ENCODE assay signal across 15 cellular contexts in genomic region chr2:58866527-58866926, GRCh38.
DNase-seq lines count a peak whose midpoint lies in the region; ATAC-seq and TF ChIP-seq lines count a peak whose summit lies in the region.
"Had no signal": no experiment of that assay in that cellular context is flagged by ENCODE, and none has a peak within 500 bp of the region (broad histone marks: within the 10 kb centered on the region; RNA-seq: fewer than 3 reads in every experiment).

No MANE protein-coding gene starts in this region.

- H3K27me3 Mint-ChIP-seq in endodermal cell (ENCODE audit: insufficient read depth): no peaks in the 10 kb centered on the region
- no peaks in the 10 kb centered on the region for H3K27me3 Mint-ChIP-seq in stimulated activated memory B cell treated with anti-CD40 and anti-IgM and Interleukin-4, amounts not matched to agents 10 μg/mL and 1 μg/mL and 100 μg/mL, for 72 hours
- H3K27me3 Mint-ChIP-seq in T-helper 2 cell treated with Interferon-gamma antibody and Interleukin-4, amounts not matched to agents 5 μg/mL and 100 μg/mL, for 36 hours (ENCODE audit: low read depth): no peaks in the 10 kb centered on the region
- H3K27me3 Mint-ChIP-seq: CD4-positive, CD25-positive, alpha-beta regulatory T cell had no signal

- DNase-seq in endodermal cell (peak; percentile 55), Right ventricle myocardium superior (no peak)
- DNase-seq in activated CD4-positive, alpha-beta T cell treated with anti-CD3 and anti-CD28 coated beads, Interleukin-2, amount 50 U/mL, for 48 hours: no peak
- DNase-seq in activated CD4-positive, CD25-positive, alpha-beta regulatory T cell treated with anti-CD3 and anti-CD28 coated beads, Interleukin-2, amount 50 U/mL, for 72 hours: no peak
- DNase-seq in T-helper 2 cell treated with Interferon-gamma antibody and Interleukin-4, amounts not matched to agents 5 μg/mL and 100 μg/mL, for 36 hours (ENCODE audit: low spot score): no peak
- DNase-seq: C1 segment of cervical spinal cord; Caco-2; CD8-positive, alpha-beta T cell; HFFc6 had no signal

- intact Hi-C loops in Right ventricle myocardium superior (cut with DNase I): no loop called here

- H3K4me2 ChIP-seq in KMS-11 (peak overlapping the region; percentile 78), OCI-LY3 (ENCODE audit: low read length) (peak overlapping the region; percentile 53)

- H3K4me3 ChIP-seq in KMS-11 (IDR thresholded peaks at IDR 0.05; ENCODE audit: insufficient read depth, low read depth, low read length): peak overlapping the region; percentile 47
- H3K4me3 ChIP-seq in OCI-LY3 (ENCODE audit: low read length): no peak overlapping the region
- H3K4me3 ChIP-seq in endodermal cell (ENCODE audit: low read length): no peak overlapping the region
- H3K4me3 ChIP-seq: GM23248, HAP-1 had no signal

- H3K9me3 Mint-ChIP-seq in endodermal cell: no peaks in the 10 kb centered on the region
- H3K9me3 Mint-ChIP-seq in stimulated activated memory B cell treated with anti-CD40 and anti-IgM and Interleukin-4, amounts not matched to agents 10 μg/mL and 1 μg/mL and 100 μg/mL, for 72 hours: peaks cover 2% of the 10 kb centered on the region
- H3K9me3 Mint-ChIP-seq in T-helper 2 cell treated with Interferon-gamma antibody and Interleukin-4, amounts not matched to agents 5 μg/mL and 100 μg/mL, for 36 hours: no peaks in the 10 kb centered on the region
- H3K9me3 Mint-ChIP-seq: CD8-positive, alpha-beta T cell; HFFc6 had no signal

- no peak for ATAC-seq in stimulated activated memory B cell treated with anti-CD40 and anti-IgM and Interleukin-4, amounts not matched to agents 10 μg/mL and 1 μg/mL and 100 μg/mL, for 72 hours
- no peak for ATAC-seq in Right ventricle myocardium superior (ENCODE audit: poor library complexity)
- ATAC-seq: CD8-positive, alpha-beta T cell had no signal

- H3K27me3 ChIP-seq in KMS-11 (ENCODE audit: insufficient read depth, low read depth): no peaks in the 10 kb centered on the region
- H3K27me3 ChIP-seq in OCI-LY3 (ENCODE audit: low read depth, low read length): no peaks in the 10 kb centered on the region
- H3K27me3 ChIP-seq in endodermal cell (ENCODE audit: control insufficient read depth, insufficient read depth, low read length, poor library complexity, severe bottlenecking): no peaks in the 10 kb centered on the region

- H3K4me1 Mint-ChIP-seq in endodermal cell: peaks cover 24% of the 10 kb centered on the region
- H3K4me1 Mint-ChIP-seq in stimulated activated memory B cell treated with anti-CD40 and anti-IgM and Interleukin-4, amounts not matched to agents 10 μg/mL and 1 μg/mL and 100 μg/mL, for 72 hours: peaks cover 45% of the 10 kb centered on the region
- no peaks in the 10 kb centered on the region for H3K4me1 Mint-ChIP-seq in T-helper 2 cell treated with Interferon-gamma antibody and Interleukin-4, amounts not matched to agents 5 μg/mL and 100 μg/mL, for 36 hours (ENCODE audit: low read depth)
- H3K4me1 Mint-ChIP-seq: CD4-positive, CD25-positive, alpha-beta regulatory T cell had no signal

- H3K9ac ChIP-seq in KMS-11 (no peak overlapping the region; the same call in 1 of the 2 replicates), OCI-LY3 (ENCODE audit: low read length) (no peak overlapping the region), endodermal cell (ENCODE audit: extremely low read depth, low read length, poor library complexity, severe bottlenecking) (no peak overlapping the region)
- H3K9ac ChIP-seq: GM23248 had no signal

- H3K79me2 ChIP-seq in KMS-11 (ENCODE audit: insufficient read depth, low read depth) (no peaks in the 10 kb centered on the region), OCI-LY3 (ENCODE audit: low read length) (no peaks in the 10 kb centered on the region)

- TF ChIP-seq CTCF in KMS-11 (conservative IDR thresholded peaks at IDR 0.05; ENCODE audit: low read depth, low read length): no peak
- no peak for TF ChIP-seq CTCF in OCI-LY3 (IDR thresholded peaks at IDR 0.05; ENCODE audit: low read depth, low read length)
- no peak for TF ChIP-seq CTCF in endodermal cell (conservative IDR thresholded peaks at IDR 0.05)

- H2AFZ ChIP-seq in KMS-11 (ENCODE audit: low read depth) (peak overlapping the region; percentile 23; the same call in 1 of the 2 replicates), OCI-LY3 (ENCODE audit: low read depth, low read length) (no peak overlapping the region)
- H2AFZ ChIP-seq: GM23248 had no signal

- H3K27ac Mint-ChIP-seq in endodermal cell: no peak overlapping the region
- H3K27ac Mint-ChIP-seq in stimulated activated memory B cell treated with anti-CD40 and anti-IgM and Interleukin-4, amounts not matched to agents 10 μg/mL and 1 μg/mL and 100 μg/mL, for 72 hours: peak overlapping the region; percentile 82
- H3K27ac Mint-ChIP-seq in T-helper 2 cell treated with Interferon-gamma antibody and Interleukin-4, amounts not matched to agents 5 μg/mL and 100 μg/mL, for 36 hours: no peak overlapping the region
- H3K27ac Mint-ChIP-seq: CD8-positive, alpha-beta T cell; HFFc6 had no signal

- no peaks in the 10 kb centered on the region for H3K36me3 Mint-ChIP-seq in endodermal cell (ENCODE audit: low read depth)
- H3K36me3 Mint-ChIP-seq in stimulated activated memory B cell treated with anti-CD40 and anti-IgM and Interleukin-4, amounts not matched to agents 10 μg/mL and 1 μg/mL and 100 μg/mL, for 72 hours: no peaks in the 10 kb centered on the region
- no peaks in the 10 kb centered on the region for H3K36me3 Mint-ChIP-seq in T-helper 2 cell treated with Interferon-gamma antibody and Interleukin-4, amounts not matched to agents 5 μg/mL and 100 μg/mL, for 36 hours (ENCODE audit: low read depth)
- H3K36me3 Mint-ChIP-seq: CD4-positive, CD25-positive, alpha-beta regulatory T cell; CD8-positive, alpha-beta T cell had no signal

- no peak overlapping the region for H3K4me3 Mint-ChIP-seq in endodermal cell
- no peak overlapping the region for H3K4me3 Mint-ChIP-seq in stimulated activated memory B cell treated with anti-CD40 and anti-IgM and Interleukin-4, amounts not matched to agents 10 μg/mL and 1 μg/mL and 100 μg/mL, for 72 hours
- H3K4me3 Mint-ChIP-seq in T-helper 2 cell treated with Interferon-gamma antibody and Interleukin-4, amounts not matched to agents 5 μg/mL and 100 μg/mL, for 36 hours: no peak overlapping the region
- H3K4me3 Mint-ChIP-seq: CD4-positive, CD25-positive, alpha-beta regulatory T cell; CD8-positive, alpha-beta T cell; HFFc6 had no signal

- H3K27ac ChIP-seq in KMS-11 (peak overlapping the region; percentile 74), OCI-LY3 (ENCODE audit: low read length) (peak overlapping the region; percentile 76), endodermal cell (ENCODE audit: low read depth, low read length) (no peak overlapping the region)
- H3K27ac ChIP-seq: GM23248 had no signal

- H3K9me3 ChIP-seq in OCI-LY3 (ENCODE audit: insufficient read depth, low read length) (no peaks in the 10 kb centered on the region), endodermal cell (ENCODE audit: control insufficient read depth, low read length) (no peaks in the 10 kb centered on the region)
- H3K9me3 ChIP-seq: Caco-2, HAP-1 had no signal

- H3K36me3 ChIP-seq in KMS-11 (ENCODE audit: insufficient read depth) (no peaks in the 10 kb centered on the region), OCI-LY3 (replicated peaks; ENCODE audit: low read depth, low read length) (no peaks in the 10 kb centered on the region), endodermal cell (ENCODE audit: control insufficient read depth, insufficient read depth, low read length) (no peaks in the 10 kb centered on the region)
- H3K36me3 ChIP-seq: HAP-1 had no signal

- H3K4me1 ChIP-seq in KMS-11 (ENCODE audit: low read depth, poor library complexity, severe bottlenecking) (peaks cover 54% of the 10 kb centered on the region), OCI-LY3 (ENCODE audit: low read length) (peaks cover 66% of the 10 kb centered on the region), endodermal cell (ENCODE audit: control insufficient read depth, insufficient read depth, low read length) (peaks cover 2% of the 10 kb centered on the region)
- H3K4me1 ChIP-seq: Caco-2, HAP-1 had no signal

- H4K20me1 ChIP-seq in KMS-11 (ENCODE audit: insufficient read depth) (no peaks in the 10 kb centered on the region), OCI-LY3 (ENCODE audit: insufficient read depth, low read length) (no peaks in the 10 kb centered on the region)

- 83% methylated on average over 1 of the region's 1 CpG; no CpG with 5 or more reads in 1 of the 2 experiments for WGBS in endodermal cell (ENCODE audit: insufficient coverage in 1 of 2, insufficient read length in 1 of 2), 2 experiments
